In genomic region chr1:21289700-21290545, GRCh38 we compare ENCODE assay signal across 8 cellular contexts. TPM values are rescaled to one million over a fixed set of nuclear protein-coding genes. Genes with fewer than 3 reads are reported as not detected.
A peak's percentile ranks its signal among the peaks of the same experiment; 100 is the strongest.
DNase-seq lines count a peak whose midpoint lies in the region; ATAC-seq and TF ChIP-seq lines count a peak whose summit lies in the region.

TSS of gene ECE1 (minus strand) at chr1:21290463. CDS start at chr1:21290414, 49 bp downstream.

- TF ChIP-seq POLR2A in tibial nerve (IDR thresholded peaks at IDR 0.05) = peak in 1 of 2 donors; percentile 29

- H3K27ac ChIP-seq in esophagus (ENCODE audit: low read depth in 2 of 2, low read length in 1 of 2) (peak within 1 kb of the TSS; percentile 66 to 78), tibial nerve (peak within 1 kb of the TSS; percentile 68 to 90 (median 87))

- TF ChIP-seq CTCF in tibial nerve (IDR thresholded peaks at IDR 0.05) = no peak

- H3K4me3 Mint-ChIP-seq in naive B cell = peak within 1 kb of the TSS; percentile 90 to 98 (median 96)

- ATAC-seq in naive B cell (ENCODE audit: low read depth in 2 of 2) (no peak), HG02885 (IDR thresholded peaks at IDR 0.05; ENCODE audit: poor library complexity, unreplicated experiment) (no peak), HG02884 (IDR thresholded peaks at IDR 0.05; ENCODE audit: unreplicated experiment) (no peak)

- H3K27me3 Mint-ChIP-seq in naive B cell = no peaks in the 10 kb centered on the region

- H3K27me3 ChIP-seq in esophagus (ENCODE audit: control insufficient read depth in 1 of 2, insufficient read depth in 2 of 2, low read length in 2 of 2) = no peaks in the 10 kb centered on the region
- no peaks in the 10 kb centered on the region for H3K27me3 ChIP-seq in tibial nerve

- peaks cover 49 to 75% (median 65%) of the 10 kb centered on the region in 3 donors for H3K4me1 Mint-ChIP-seq in naive B cell

- peak in 1 of 2 donors; percentile 29 for TF ChIP-seq EP300 in tibial nerve (IDR thresholded peaks at IDR 0.05)

- H3K9me3 Mint-ChIP-seq in naive B cell = no peaks in the 10 kb centered on the region

- peak within 1 kb of the TSS; percentile 99 to 100 (median 99) for H3K27ac Mint-ChIP-seq in naive B cell

- WGBS in esophagus, 2 donors = 1% methylated on average over 33 to 90 of the region's 90 CpGs
- WGBS in tibial nerve, 2 donors = 1 to 3% methylated on average over 9 to 76 of the region's 90 CpGs

- H3K4me1 ChIP-seq in esophagus (ENCODE audit: control insufficient read depth in 2 of 2, insufficient read depth in 2 of 2, low read length in 1 of 2) = peaks cover 2 to 17% of the 10 kb centered on the region in 2 donors
- peaks cover 0 to 75% (median 50%) of the 10 kb centered on the region in 4 donors for H3K4me1 ChIP-seq in tibial nerve

- H3K4me3 ChIP-seq in esophagus (ENCODE audit: low read depth in 1 of 2, low read length in 2 of 2) (peak within 1 kb of the TSS; percentile 54 to 65), tibial nerve (peak within 1 kb of the TSS; percentile 57 to 76 (median 64))

- DNase-seq in Daoy (ENCODE audit: low read depth) (peak; percentile 61), NCI-H146 (lab: John Stamatoyannopoulos, UW) (peak; percentile 54), naive B cell (peak; percentile 66), tibial nerve (ENCODE audit: low spot score in 2 of 2) (no peak)
- peak; percentile 72 for DNase-seq in activated CD8-positive, alpha-beta memory T cell treated with anti-CD3 and anti-CD28 coated beads, Interleukin-2, amount 50 U/mL, for 48 hours

- no peaks in the 10 kb centered on the region for H3K36me3 Mint-ChIP-seq in naive B cell

- no peaks in the 10 kb centered on the region for H3K9me3 ChIP-seq in esophagus (ENCODE audit: control insufficient read depth in 2 of 2, insufficient read depth in 1 of 2, low read depth in 1 of 2, low read length in 1 of 2)
- no peaks in the 10 kb centered on the region for H3K9me3 ChIP-seq in tibial nerve

- H3K36me3 ChIP-seq in esophagus (ENCODE audit: control insufficient read depth in 2 of 2, insufficient read depth in 2 of 2, low read length in 1 of 2) (no peaks in the 10 kb centered on the region), tibial nerve (no peaks in the 10 kb centered on the region)

RNA-seq across cellular contexts. Expression of gene ECE1, which starts in this region (rescaled TPM):
- 59.8 and 69.8 TPM in 2 replicates for total RNA-seq in Daoy (2014; rRNA removed; shearing (Covaris generic))
- polyA plus RNA-seq in esophagus (10 to 100 TPM; 12.4 to 14.2 TPM), naive B cell (ENCODE audit: low read depth in 6 of 6) (10 to 100 TPM in 5 of 6 donors, 1 to 10 TPM in 1; 6.9 to 44.5 (median 20.8) TPM)
- total RNA-seq in tibial nerve = 100 to 1,000 TPM in 2 of 4 donors, 10 to 100 TPM in 2; 84.1 to 128 (median 110) TPM

Comparison
In these comparisons a context has a peak if more than half of its experiments do, and no peak if none do; other contexts are left out.
1. DNase-seq: peak in Daoy (single experiment), NCI-H146 (single experiment), activated CD8-positive, alpha-beta memory T cell treated with anti-CD3 and anti-CD28 coated beads, Interleukin-2, amount 50 U/mL, for 48 hours (single experiment) and naive B cell (single experiment); none in tibial nerve (0 of 2).